1 cellular context compared by ENCODE assay signal in genomic region chr14:105413542-105413886, GRCh38.
TF ChIP-seq lines count a peak whose summit lies in the region.

No MANE protein-coding gene starts in this region.

TF ChIP-seq in GM23338, 12 proteins besides CTCF, POLR2A, EP300 and RAD21:
- TF ChIP-seq CREB1 (CRISPR knock-in tag; IDR thresholded peaks at IDR 0.05; ENCODE audit: low read depth) (no peak), POLR2AphosphoS5 (IDR thresholded peaks at IDR 0.05; ENCODE audit: low read depth) (no peak), REST (IDR thresholded peaks at IDR 0.05; ENCODE audit: unreplicated experiment) (no peak), ZNF331 (CRISPR knock-in tag; IDR thresholded peaks at IDR 0.05; ENCODE audit: low read depth) (no peak), NANOG (IDR thresholded peaks at IDR 0.05; ENCODE audit: borderline replicate concordance) (no peak)
